In the genomic region with DNA sequence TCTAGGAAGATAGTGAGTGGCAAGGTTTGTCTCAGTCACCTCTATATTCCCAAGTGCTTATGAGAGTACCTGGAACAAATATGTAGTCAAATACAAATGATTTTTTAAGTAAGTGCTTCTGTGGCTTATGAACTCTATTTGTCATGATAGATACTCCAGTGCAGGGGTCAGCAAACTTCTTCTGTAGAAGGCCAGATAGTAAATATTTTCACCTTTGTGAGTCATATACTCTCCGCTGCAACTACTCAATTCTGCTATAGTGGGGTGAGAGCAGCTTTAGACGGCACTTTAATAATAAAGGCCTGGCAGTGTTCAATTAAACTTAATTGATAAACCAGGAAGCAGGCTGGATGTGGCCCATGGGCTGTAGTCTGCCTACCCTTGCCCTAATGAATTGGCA, we compare ENCODE assay signal across 19 cellular contexts. TPM values are rescaled to one million over a fixed set of nuclear protein-coding genes. Genes with fewer than 3 reads are reported as not detected.
DNase-seq lines count a peak whose midpoint lies in the region; ATAC-seq and TF ChIP-seq lines count a peak whose summit lies in the region.
"Had no signal": no experiment of that assay in that cellular context is flagged by ENCODE, and none has a peak within 500 bp of the region (broad histone marks: within the 10 kb centered on the region; RNA-seq: fewer than 3 reads in every experiment).

No MANE protein-coding gene starts in this region.

- no peaks in the 10 kb centered on the region for H3K27me3 ChIP-seq in cardiac muscle cell
- H3K27me3 ChIP-seq in heart left ventricle: no peaks in the 10 kb centered on the region
- H3K27me3 ChIP-seq: BLaER1 treated with 17β-estradiol and CSF1 and Interleukin-3, amounts not matched to agents 10 nM and 100 nM had no signal

- no peaks in the 10 kb centered on the region for H3K9me3 Mint-ChIP-seq in nephron progenitor cell
- H3K9me3 Mint-ChIP-seq: CD8-positive, alpha-beta T cell had no signal

- no peaks in the 10 kb centered on the region for H3K4me1 Mint-ChIP-seq in nephron progenitor cell
- H3K4me1 Mint-ChIP-seq: B cell had no signal

- 89 to 98% (median 95%) methylated on average over 2 of the region's 2 CpGs for WGBS in heart left ventricle, 4 donors

- ATAC-seq in heart left ventricle (no peak), left lobe of liver (peak; percentile 56), HG02870 (IDR thresholded peaks at IDR 0.05; ENCODE audit: unreplicated experiment) (no peak)
- ATAC-seq: CD8-positive, alpha-beta T cell had no signal

- H3K9me3 ChIP-seq in cardiac muscle cell (ENCODE audit: low read depth) (no peaks in the 10 kb centered on the region), heart left ventricle (no peaks in the 10 kb centered on the region)
- H3K9me3 ChIP-seq: BLaER1 treated with 17β-estradiol and CSF1 and Interleukin-3, amounts not matched to agents 10 nM and 100 nM; HAP-1 had no signal

- H3K4me1 ChIP-seq in cardiac muscle cell (ENCODE audit: low read depth) (peaks cover 5% of the 10 kb centered on the region), heart left ventricle (no peaks in the 10 kb centered on the region)
- H3K4me1 ChIP-seq: BLaER1 treated with 17β-estradiol and CSF1 and Interleukin-3, amounts not matched to agents 10 nM and 100 nM; HAP-1 had no signal

- no peak overlapping the region for H3K4me3 Mint-ChIP-seq in nephron progenitor cell
- H3K4me3 Mint-ChIP-seq: B cell; CD8-positive, alpha-beta T cell had no signal

- DNase-seq in cardiac muscle cell (ENCODE audit: low read depth in 1 of 2, low spot score in 1 of 2) (no peak), heart left ventricle (no peak), left lobe of liver (ENCODE audit: low spot score) (no peak), nephron progenitor cell (no peak), NCI-H2107 treated with DMSO at 0.1 percent for 48 hours (lab: John Stamatoyannopoulos, UW; ENCODE audit: unreplicated experiment) (no peak), NCI-H1092 (lab: John Stamatoyannopoulos, UW) (no peak), islet precursor cell (no peak)
- DNase-seq: 8988T; CD8-positive, alpha-beta T cell; DMS 273 treated with DMSO at 0.1 percent for 48 hours; DMS79; GDM1; GM23248; IMR-90 had no signal

- no peak for TF ChIP-seq CTCF in cardiac muscle cell (IDR thresholded peaks at IDR 0.05; ENCODE audit: low read depth, low read length)
- no peak for TF ChIP-seq CTCF in heart left ventricle (IDR thresholded peaks at IDR 0.05)
- no peak for TF ChIP-seq CTCF in nephron progenitor cell (IDR thresholded peaks at IDR 0.05)

- intact Hi-C loops in heart left ventricle (cut with DNase I): loop anchor here in 1 of 10 donors (5.0 kb wide), 1 partner anchor 97 kb away; a partner anchor contains a TSS

- H3K27ac Mint-ChIP-seq in nephron progenitor cell: peak overlapping the region; percentile 24
- H3K27ac Mint-ChIP-seq: B cell; CD8-positive, alpha-beta T cell had no signal

- H3K27me3 Mint-ChIP-seq in nephron progenitor cell (ENCODE audit: low read depth, poor library complexity): no peaks in the 10 kb centered on the region
- H3K27me3 Mint-ChIP-seq: B cell had no signal

- peaks cover 63% of the 10 kb centered on the region for H3K36me3 ChIP-seq in cardiac muscle cell
- peaks cover 0 to 97% (median 25%) of the 10 kb centered on the region in 9 donors for H3K36me3 ChIP-seq in heart left ventricle

- H3K27ac ChIP-seq in cardiac muscle cell (peak overlapping the region; percentile 63), heart left ventricle (no peak overlapping the region)
- H3K27ac ChIP-seq: BLaER1 treated with 17β-estradiol and CSF1 and Interleukin-3, amounts not matched to agents 10 nM and 100 nM; GM23248; HL-60 had no signal

- TF ChIP-seq POLR2A in heart left ventricle (IDR thresholded peaks at IDR 0.05): no peak

- H3K4me3 ChIP-seq in cardiac muscle cell: no peak overlapping the region
- no peak overlapping the region for H3K4me3 ChIP-seq in heart left ventricle
- H3K4me3 ChIP-seq: BLaER1 treated with 17β-estradiol and CSF1 and Interleukin-3, amounts not matched to agents 10 nM and 100 nM; GM23248; HAP-1 had no signal

- peaks cover 84% of the 10 kb centered on the region for H3K36me3 Mint-ChIP-seq in nephron progenitor cell (ENCODE audit: low read depth)
- H3K36me3 Mint-ChIP-seq: CD8-positive, alpha-beta T cell had no signal

RNA-seq across cellular contexts. Expression of a gene that starts 12.4 kb away (rescaled TPM):
- total RNA-seq in cardiac muscle cell (9.1 and 21.1 TPM in 2 replicates), heart left ventricle (1 to 10 TPM; 1.1 to 8.3 (median 3.2) TPM), left lobe of liver (2.0 TPM)
- polyA plus RNA-seq in cardiac muscle cell (12.8 and 19.0 TPM in 2 replicates), heart left ventricle (1 to 10 TPM; 1.3 to 3.0 TPM)
